In the genomic region with DNA sequence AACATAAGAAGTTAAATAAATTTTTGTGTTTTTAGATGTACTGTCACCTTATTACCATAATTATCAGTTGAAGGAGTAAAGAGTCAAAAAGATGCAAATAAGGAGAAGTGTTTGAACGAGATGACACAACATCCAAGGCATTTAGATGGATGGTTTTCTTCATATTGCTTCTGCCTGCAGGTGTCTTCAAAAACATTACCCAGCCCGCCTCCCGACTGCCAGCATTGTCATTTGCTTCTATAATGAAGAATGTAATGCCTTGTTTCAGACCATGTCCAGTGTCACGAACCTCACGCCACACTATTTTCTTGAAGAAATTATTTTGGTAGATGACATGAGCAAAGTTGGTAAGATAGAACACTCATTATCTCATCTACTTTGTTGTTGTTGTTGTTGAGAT, we compare ENCODE assay signal across 9 cellular contexts. TPM values are rescaled to one million over a fixed set of nuclear protein-coding genes. Genes with fewer than 3 reads are reported as not detected.
"Had no signal": no experiment of that assay in that cellular context is flagged by ENCODE, and none has a peak within 500 bp of the region (broad histone marks: within the 10 kb centered on the region; RNA-seq: fewer than 3 reads in every experiment).

No MANE protein-coding gene starts in this region.

- H3K27ac Mint-ChIP-seq: IgD-negative memory B cell had no signal

- H3K4me1 Mint-ChIP-seq: IgD-negative memory B cell had no signal

- H3K4me3 Mint-ChIP-seq: IgD-negative memory B cell had no signal

- ATAC-seq: HCT116, HepG2 had no signal

- H3K9me3 Mint-ChIP-seq: IgD-negative memory B cell had no signal

- DNase-seq: GM23248, GOT3, H7, KBM-7 had no signal

RNA-seq across cellular contexts. Expression of a gene that starts 26.6 kb away (rescaled TPM):
- total RNA-seq: GM23248, H4, H7, HepG2, HT1080 had no signal
